Comparison of ENCODE assay signal across 1 cellular context in genomic region chr19:7415163-7415856, GRCh38.
TF ChIP-seq lines count a peak whose summit lies in the region.

No MANE protein-coding gene starts in this region.

TF ChIP-seq in HepG2, 621 proteins besides CTCF, POLR2A, EP300 and RAD21 (continued from another document and continues in another):
- TF ChIP-seq ZNF503 (CRISPR knock-in tag; IDR thresholded peaks at IDR 0.05) (no peak), GLMP (CRISPR knock-in tag; IDR thresholded peaks at IDR 0.05; ENCODE audit: borderline replicate concordance) (no peak), SP4 (CRISPR knock-in tag; IDR thresholded peaks at IDR 0.05) (no peak), TBX3 (IDR thresholded peaks at IDR 0.05; ENCODE audit: borderline replicate concordance) (no peak), NFE2L2 (IDR thresholded peaks at IDR 0.05; ENCODE audit: low read length) (no peak; the same call in 1 of the 2 replicates), ESRRA (CRISPR knock-in tag; IDR thresholded peaks at IDR 0.05; ENCODE audit: low read depth) (no peak), PPARG (CRISPR knock-in tag; conservative IDR thresholded peaks at IDR 0.05) (no peak), PAXIP1 (CRISPR knock-in tag; conservative IDR thresholded peaks at IDR 0.05) (peak; percentile 62), ZBTB10 (CRISPR knock-in tag; IDR thresholded peaks at IDR 0.05; ENCODE audit: borderline replicate concordance) (no peak), MEIS1 (CRISPR knock-in tag; IDR thresholded peaks at IDR 0.05; ENCODE audit: borderline replicate concordance) (no peak; the same call in 1 of the 2 replicates), ZNF280D (CRISPR knock-in tag; IDR thresholded peaks at IDR 0.05) (no peak), ZNF260 (CRISPR knock-in tag; IDR thresholded peaks at IDR 0.05; ENCODE audit: borderline replicate concordance, low read depth) (no peak), ZMYM2 (CRISPR knock-in tag; IDR thresholded peaks at IDR 0.05) (no peak), CBX1 (IDR thresholded peaks at IDR 0.05; ENCODE audit: low read depth) (no peak), ZNF333 (CRISPR knock-in tag; IDR thresholded peaks at IDR 0.05; ENCODE audit: borderline replicate concordance) (no peak), ZNF850 (CRISPR knock-in tag; conservative IDR thresholded peaks at IDR 0.05) (no peak), MZF1 (CRISPR knock-in tag; IDR thresholded peaks at IDR 0.05; ENCODE audit: borderline replicate concordance) (no peak), MLXIP (CRISPR knock-in tag; IDR thresholded peaks at IDR 0.05; ENCODE audit: borderline replicate concordance) (no peak), LCORL (IDR thresholded peaks at IDR 0.05) (no peak), LCORL (CRISPR knock-in tag; IDR thresholded peaks at IDR 0.05) (peak; percentile 27; the same call in 1 of the 2 replicates), ZNF274 (CRISPR knock-in tag; IDR thresholded peaks at IDR 0.05) (no peak), AGO2 (optimal IDR thresholded peaks at IDR 0.05; ENCODE audit: low read depth, low read length) (no peak), NR1H2 (CRISPR knock-in tag; IDR thresholded peaks at IDR 0.05; ENCODE audit: borderline replicate concordance, low read depth) (no peak), RFXAP (CRISPR knock-in tag; IDR thresholded peaks at IDR 0.05; ENCODE audit: borderline replicate concordance) (no peak), FOXA3 (CRISPR knock-in tag; IDR thresholded peaks at IDR 0.05) (peak; percentile 79), KDM5A (IDR thresholded peaks at IDR 0.05; ENCODE audit: borderline replicate concordance, low read length) (no peak), POLR2AphosphoS2 (IDR thresholded peaks at IDR 0.05; ENCODE audit: low read depth, low read length) (no peak), ZNF20 (CRISPR knock-in tag; IDR thresholded peaks at IDR 0.05) (no peak), ATF7-NPFF (CRISPR knock-in tag; IDR thresholded peaks at IDR 0.05; ENCODE audit: low read depth) (no peak), HDAC6 (IDR thresholded peaks at IDR 0.05; ENCODE audit: low read depth, low read length) (no peak), EHMT2 (IDR thresholded peaks at IDR 0.05; ENCODE audit: borderline replicate concordance, low read depth, low read length) (no peak), SKI (IDR thresholded peaks at IDR 0.05; ENCODE audit: partially characterized antibody) (no peak), ZNF446 (CRISPR knock-in tag; IDR thresholded peaks at IDR 0.05) (no peak), HOXA7 (CRISPR knock-in tag; IDR thresholded peaks at IDR 0.05) (no peak), ZNF496 (CRISPR knock-in tag; IDR thresholded peaks at IDR 0.05; ENCODE audit: insufficient replicate concordance) (no peak), RFX5 (IDR thresholded peaks at IDR 0.05; ENCODE audit: low read depth, low read length) (no peak), RAD51 (IDR thresholded peaks at IDR 0.05; ENCODE audit: borderline replicate concordance) (no peak), ZNF746 (CRISPR knock-in tag; IDR thresholded peaks at IDR 0.05) (peak; percentile 70; the same call in 1 of the 2 replicates), ZEB1 (IDR thresholded peaks at IDR 0.05; ENCODE audit: insufficient replicate concordance, low read depth) (no peak), YEATS4 (CRISPR knock-in tag; IDR thresholded peaks at IDR 0.05; ENCODE audit: borderline replicate concordance) (no peak)
- TF ChIP-seq, protein P1, sequence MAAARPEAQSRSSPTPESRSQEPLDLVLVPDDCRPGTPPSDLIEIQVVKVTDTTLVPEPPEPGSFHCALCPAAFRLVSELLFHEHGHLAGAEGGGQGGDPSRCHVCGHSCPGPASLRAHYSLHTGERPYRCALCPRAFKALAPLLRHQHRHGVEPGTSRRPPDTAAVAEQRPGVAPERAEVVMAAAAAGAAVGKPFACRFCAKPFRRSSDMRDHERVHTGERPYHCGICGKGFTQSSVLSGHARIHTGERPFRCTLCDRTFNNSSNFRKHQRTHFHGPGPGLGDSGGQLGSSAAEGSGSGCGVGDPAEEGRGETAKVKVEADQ (CRISPR knock-in tag; IDR thresholded peaks at IDR 0.05; ENCODE audit: borderline replicate concordance) = no peak
- TF ChIP-seq, protein P2, sequence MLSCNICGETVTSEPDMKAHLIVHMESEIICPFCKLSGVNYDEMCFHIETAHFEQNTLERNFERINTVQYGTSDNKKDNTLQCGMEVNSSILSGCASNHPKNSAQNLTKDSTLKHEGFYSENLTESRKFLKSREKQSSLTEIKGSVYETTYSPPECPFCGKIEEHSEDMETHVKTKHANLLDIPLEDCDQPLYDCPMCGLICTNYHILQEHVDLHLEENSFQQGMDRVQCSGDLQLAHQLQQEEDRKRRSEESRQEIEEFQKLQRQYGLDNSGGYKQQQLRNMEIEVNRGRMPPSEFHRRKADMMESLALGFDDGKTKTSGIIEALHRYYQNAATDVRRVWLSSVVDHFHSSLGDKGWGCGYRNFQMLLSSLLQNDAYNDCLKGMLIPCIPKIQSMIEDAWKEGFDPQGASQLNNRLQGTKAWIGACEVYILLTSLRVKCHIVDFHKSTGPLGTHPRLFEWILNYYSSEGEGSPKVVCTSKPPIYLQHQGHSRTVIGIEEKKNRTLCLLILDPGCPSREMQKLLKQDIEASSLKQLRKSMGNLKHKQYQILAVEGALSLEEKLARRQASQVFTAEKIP (CRISPR knock-in tag; IDR thresholded peaks at IDR 0.05; ENCODE audit: borderline replicate concordance) = no peak
- TF ChIP-seq, protein P3, sequence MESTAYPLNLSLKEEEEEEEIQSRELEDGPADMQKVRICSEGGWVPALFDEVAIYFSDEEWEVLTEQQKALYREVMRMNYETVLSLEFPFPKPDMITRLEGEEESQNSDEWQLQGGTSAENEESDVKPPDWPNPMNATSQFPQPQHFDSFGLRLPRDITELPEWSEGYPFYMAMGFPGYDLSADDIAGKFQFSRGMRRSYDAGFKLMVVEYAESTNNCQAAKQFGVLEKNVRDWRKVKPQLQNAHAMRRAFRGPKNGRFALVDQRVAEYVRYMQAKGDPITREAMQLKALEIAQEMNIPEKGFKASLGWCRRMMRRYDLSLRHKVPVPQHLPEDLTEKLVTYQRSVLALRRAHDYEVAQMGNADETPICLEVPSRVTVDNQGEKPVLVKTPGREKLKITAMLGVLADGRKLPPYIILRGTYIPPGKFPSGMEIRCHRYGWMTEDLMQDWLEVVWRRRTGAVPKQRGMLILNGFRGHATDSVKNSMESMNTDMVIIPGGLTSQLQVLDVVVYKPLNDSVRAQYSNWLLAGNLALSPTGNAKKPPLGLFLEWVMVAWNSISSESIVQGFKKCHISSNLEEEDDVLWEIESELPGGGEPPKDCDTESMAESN (CRISPR knock-in tag; conservative IDR thresholded peaks at IDR 0.05) = no peak
